In genomic region chr3:140055032-140055791, GRCh38 we compare ENCODE assay signal across 2 cellular contexts.
TF ChIP-seq lines count a peak whose summit lies in the region.

No MANE protein-coding gene starts in this region.

TF ChIP-seq in HepG2, 621 proteins besides CTCF, POLR2A, EP300 and RAD21:
- TF ChIP-seq ZNF781 (CRISPR knock-in tag; IDR thresholded peaks at IDR 0.05; ENCODE audit: borderline replicate concordance, not compliant biosample characterization) (no peak), ZNF775 (CRISPR knock-in tag; IDR thresholded peaks at IDR 0.05; ENCODE audit: borderline replicate concordance) (no peak), HDAC1 (CRISPR knock-in tag; IDR thresholded peaks at IDR 0.05) (no peak)
- TF ChIP-seq, protein P1, sequence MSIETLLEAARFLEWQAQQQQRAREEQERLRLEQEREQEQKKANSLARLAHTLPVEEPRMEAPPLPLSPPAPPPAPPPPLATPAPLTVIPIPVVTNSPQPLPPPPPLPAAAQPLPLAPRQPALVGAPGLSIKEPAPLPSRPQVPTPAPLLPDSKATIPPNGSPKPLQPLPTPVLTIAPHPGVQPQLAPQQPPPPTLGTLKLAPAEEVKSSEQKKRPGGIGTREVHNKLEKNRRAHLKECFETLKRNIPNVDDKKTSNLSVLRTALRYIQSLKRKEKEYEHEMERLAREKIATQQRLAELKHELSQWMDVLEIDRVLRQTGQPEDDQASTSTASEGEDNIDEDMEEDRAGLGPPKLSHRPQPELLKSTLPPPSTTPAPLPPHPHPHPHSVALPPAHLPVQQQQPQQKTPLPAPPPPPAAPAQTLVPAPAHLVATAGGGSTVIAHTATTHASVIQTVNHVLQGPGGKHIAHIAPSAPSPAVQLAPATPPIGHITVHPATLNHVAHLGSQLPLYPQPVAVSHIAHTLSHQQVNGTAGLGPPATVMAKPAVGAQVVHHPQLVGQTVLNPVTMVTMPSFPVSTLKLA (IDR thresholded peaks at IDR 0.05), result peak; percentile 56; the same call in 1 of the 2 replicates

TF ChIP-seq in K562, 482 proteins besides CTCF, POLR2A, EP300 and RAD21 (continued from another document):
- TF ChIP-seq TAL1 (IDR thresholded peaks at IDR 0.05) (peak; percentile 66; the same call in 1 of the 2 replicates), TRIM24 (IDR thresholded peaks at IDR 0.05) (peak; percentile 33 to 48; a peak in 2 of 4 replicates), BCL6 (CRISPR knock-in tag; IDR thresholded peaks at IDR 0.05) (no peak), FOXA3 (CRISPR knock-in tag; conservative IDR thresholded peaks at IDR 0.05 in 1 of 2, IDR thresholded peaks at IDR 0.05 in 1 of 2) (peak in 1 of 2 experiments; percentile 40; a peak in 1 of 4 replicates), ZNF134 (CRISPR knock-in tag; conservative IDR thresholded peaks at IDR 0.05) (peak; percentile 22; the same call in 1 of the 2 replicates), CEBPG (CRISPR knock-in tag; IDR thresholded peaks at IDR 0.05) (no peak), CEBPG (tag; conservative IDR thresholded peaks at IDR 0.05 in 1 of 2, IDR thresholded peaks at IDR 0.05 in 1 of 2) (peak; percentile 35 to 82; a peak in 3 of 4 replicates), SOX6 (IDR thresholded peaks at IDR 0.05) (peak; percentile 24; the same call in 1 of the 2 replicates), BRD9 (IDR thresholded peaks at IDR 0.05; ENCODE audit: low read depth, partially characterized antibody) (no peak)
- TF ChIP-seq, protein P2, sequence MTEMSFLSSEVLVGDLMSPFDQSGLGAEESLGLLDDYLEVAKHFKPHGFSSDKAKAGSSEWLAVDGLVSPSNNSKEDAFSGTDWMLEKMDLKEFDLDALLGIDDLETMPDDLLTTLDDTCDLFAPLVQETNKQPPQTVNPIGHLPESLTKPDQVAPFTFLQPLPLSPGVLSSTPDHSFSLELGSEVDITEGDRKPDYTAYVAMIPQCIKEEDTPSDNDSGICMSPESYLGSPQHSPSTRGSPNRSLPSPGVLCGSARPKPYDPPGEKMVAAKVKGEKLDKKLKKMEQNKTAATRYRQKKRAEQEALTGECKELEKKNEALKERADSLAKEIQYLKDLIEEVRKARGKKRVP (CRISPR knock-in tag; IDR thresholded peaks at IDR 0.05), result peak; percentile 63; the same call in 1 of the 2 replicates
